In genomic region chr2:131155208-131155855, GRCh38 we compare ENCODE assay signal across 27 cellular contexts. TPM values are rescaled to one million over a fixed set of nuclear protein-coding genes. Genes with fewer than 3 reads are reported as not detected.
DNase-seq lines count a peak whose midpoint lies in the region; ATAC-seq, FAIRE-seq and TF ChIP-seq lines count a peak whose summit lies in the region.
"Had no signal": no experiment of that assay in that cellular context is flagged by ENCODE, and none has a peak within 500 bp of the region (broad histone marks: within the 10 kb centered on the region; RNA-seq: fewer than 3 reads in every experiment).

No MANE protein-coding gene starts in this region.

- no peak overlapping the region for H3K18ac ChIP-seq in mesenchymal stem cell (ENCODE audit: low read depth in 1 of 2, low read length in 2 of 2)

- peaks cover 10% of the 10 kb centered on the region for H3K36me3 Mint-ChIP-seq in activated T-cell treated with anti-CD3 and anti-CD28 coated beads, Interleukin-2, amount 50 U/mL, for 24 hours (ENCODE audit: low read depth)
- peaks cover 2 to 3% of the 10 kb centered on the region in 2 donors for H3K36me3 Mint-ChIP-seq in activated T-cell treated with anti-CD3 and anti-CD28 coated beads, Interleukin-2, amount 50 U/mL, for 72 hours (ENCODE audit: insufficient read depth in 2 of 2)
- peaks cover 4% of the 10 kb centered on the region for H3K36me3 Mint-ChIP-seq in astrocyte (ENCODE audit: low read depth, unreplicated experiment)
- peaks cover 6% of the 10 kb centered on the region for H3K36me3 Mint-ChIP-seq in stimulated activated memory B cell treated with anti-CD40 and anti-IgM and Interleukin-4, amounts not matched to agents 10 μg/mL and 1 μg/mL and 100 μg/mL, for 72 hours

- no peak for DNase-seq in activated T-cell treated with anti-CD3 and anti-CD28 coated beads, Interleukin-2, amount 50 U/mL, for 24 hours
- no peak for DNase-seq in activated T-cell treated with anti-CD3 and anti-CD28 coated beads, Interleukin-2, amount 50 U/mL, for 72 hours
- DNase-seq in astrocyte (ENCODE audit: low read depth): no peak
- DNase-seq in mesenchymal stem cell: no peak
- no peak for DNase-seq in G401 (ENCODE audit: low spot score)
- no peak for DNase-seq in LoVo (ENCODE audit: low spot score)
- no peak for DNase-seq in GM19240 (ENCODE audit: insufficient read length, low spot score)
- DNase-seq: CD4-positive, CD25-positive, alpha-beta regulatory T cell; DMS153; KBM-7; MM.1S; NCI-H1048; NCI-H1417 treated with DMSO at 0.1 percent for 48 hours; NCI-H187; NCI-H2081 treated with DMSO at 0.1 percent for 48 hours; NCI-H2171; NCI-H226; NCI-H510A; NCI-H69; Right ventricle myocardium superior; RPMI8226 had no signal

- H3K4me3 ChIP-seq in astrocyte (ENCODE audit: insufficient read depth, low read depth, low read length): no peak overlapping the region
- no peak overlapping the region for H3K4me3 ChIP-seq in mesenchymal stem cell (ENCODE audit: insufficient read depth in 1 of 2, low read depth in 1 of 2, low read length in 2 of 2)
- H3K4me3 ChIP-seq: BLaER1, SJSA1 had no signal

- peaks cover 36% of the 10 kb centered on the region for H3K4me1 Mint-ChIP-seq in activated T-cell treated with anti-CD3 and anti-CD28 coated beads, Interleukin-2, amount 50 U/mL, for 24 hours (ENCODE audit: low read depth)
- peaks cover 32% of the 10 kb centered on the region for H3K4me1 Mint-ChIP-seq in activated T-cell treated with anti-CD3 and anti-CD28 coated beads, Interleukin-2, amount 50 U/mL, for 72 hours (ENCODE audit: low read depth)
- peaks cover 4% of the 10 kb centered on the region for H3K4me1 Mint-ChIP-seq in astrocyte (ENCODE audit: low read depth, unreplicated experiment)
- peaks cover 25% of the 10 kb centered on the region for H3K4me1 Mint-ChIP-seq in stimulated activated memory B cell treated with anti-CD40 and anti-IgM and Interleukin-4, amounts not matched to agents 10 μg/mL and 1 μg/mL and 100 μg/mL, for 72 hours

- H2AFZ ChIP-seq in astrocyte (ENCODE audit: low read depth, low read length) (no peak overlapping the region), mesenchymal stem cell (ENCODE audit: low read depth, low read length) (no peak overlapping the region)

- H2BK5ac ChIP-seq in mesenchymal stem cell (ENCODE audit: low read depth, low read length, poor library complexity, severe bottlenecking): no peak overlapping the region

- no peak overlapping the region for H2AK5ac ChIP-seq in mesenchymal stem cell (ENCODE audit: low read length, severe bottlenecking)

- no peaks in the 10 kb centered on the region for H3K4me1 ChIP-seq in astrocyte (ENCODE audit: insufficient read depth, low read length)
- peaks cover 7% of the 10 kb centered on the region for H3K4me1 ChIP-seq in mesenchymal stem cell (ENCODE audit: control insufficient read depth, insufficient read depth, low read depth, low read length)
- H3K4me1 ChIP-seq: SJSA1 had no signal

- H3K4me2 ChIP-seq in astrocyte (ENCODE audit: low read length): no peak overlapping the region
- no peak overlapping the region for H3K4me2 ChIP-seq in mesenchymal stem cell (ENCODE audit: low read length, poor library complexity, severe bottlenecking)

- H3K23ac ChIP-seq in mesenchymal stem cell (ENCODE audit: low read length in 2 of 2): no peak overlapping the region

- H3K27ac Mint-ChIP-seq in activated T-cell treated with anti-CD3 and anti-CD28 coated beads, Interleukin-2, amount 50 U/mL, for 24 hours: peak overlapping the region; percentile 38
- H3K27ac Mint-ChIP-seq in activated T-cell treated with anti-CD3 and anti-CD28 coated beads, Interleukin-2, amount 50 U/mL, for 72 hours: no peak overlapping the region
- H3K27ac Mint-ChIP-seq in astrocyte (ENCODE audit: unreplicated experiment): peak overlapping the region; percentile 79
- H3K27ac Mint-ChIP-seq in stimulated activated memory B cell treated with anti-CD40 and anti-IgM and Interleukin-4, amounts not matched to agents 10 μg/mL and 1 μg/mL and 100 μg/mL, for 72 hours: peak overlapping the region; percentile 69

- H3K27me3 ChIP-seq in astrocyte (ENCODE audit: insufficient read depth, low read length) (no peaks in the 10 kb centered on the region), mesenchymal stem cell (ENCODE audit: control insufficient read depth in 1 of 2, insufficient read depth in 1 of 2, low read length in 2 of 2) (no peaks in the 10 kb centered on the region)
- H3K27me3 ChIP-seq: BLaER1, SJSA1 had no signal

- H2BK15ac ChIP-seq in mesenchymal stem cell (ENCODE audit: low read depth, poor library complexity, severe bottlenecking): no peak overlapping the region

- no peak for TF ChIP-seq CTCF in astrocyte (IDR thresholded peaks at IDR 0.05; ENCODE audit: insufficient read depth, low read depth, low read length)

- H3K79me2 ChIP-seq in astrocyte (ENCODE audit: insufficient read depth, low read length): no peaks in the 10 kb centered on the region

- WGBS in mesenchymal stem cell: 98% methylated on average over 41 of the region's 46 CpGs

- H4K8ac ChIP-seq in mesenchymal stem cell (ENCODE audit: low read length): no peak overlapping the region

- in situ Hi-C loops in G401 (cut with HindIII; ENCODE audit: low sequenced_read_pairs): no loop called here

- no peak overlapping the region for H2BK12ac ChIP-seq in mesenchymal stem cell (ENCODE audit: low read length in 2 of 2)

- FAIRE-seq in astrocyte (lab: Jason Lieb, UNC): no peak
- FAIRE-seq: A204.1, H54 had no signal

- no peaks in the 10 kb centered on the region for H3K9me3 ChIP-seq in astrocyte (ENCODE audit: insufficient read depth, low read depth, low read length)
- no peaks in the 10 kb centered on the region for H3K9me3 ChIP-seq in mesenchymal stem cell (ENCODE audit: control insufficient read depth, low read length)
- H3K9me3 ChIP-seq: BLaER1, SJSA1 had no signal

- no peaks in the 10 kb centered on the region for H3K27me3 Mint-ChIP-seq in activated T-cell treated with anti-CD3 and anti-CD28 coated beads, Interleukin-2, amount 50 U/mL, for 24 hours
- H3K27me3 Mint-ChIP-seq in activated T-cell treated with anti-CD3 and anti-CD28 coated beads, Interleukin-2, amount 50 U/mL, for 72 hours (ENCODE audit: low read depth): no peaks in the 10 kb centered on the region
- peaks cover 5% of the 10 kb centered on the region for H3K27me3 Mint-ChIP-seq in astrocyte (ENCODE audit: low read depth, unreplicated experiment)
- no peaks in the 10 kb centered on the region for H3K27me3 Mint-ChIP-seq in stimulated activated memory B cell treated with anti-CD40 and anti-IgM and Interleukin-4, amounts not matched to agents 10 μg/mL and 1 μg/mL and 100 μg/mL, for 72 hours

- H3K27ac ChIP-seq in astrocyte (ENCODE audit: low read depth, low read length) (no peak overlapping the region), mesenchymal stem cell (ENCODE audit: low read length, poor library complexity, severe bottlenecking) (no peak overlapping the region)
- H3K27ac ChIP-seq: SJSA1 had no signal

- H3K14ac ChIP-seq in mesenchymal stem cell (ENCODE audit: low read length in 2 of 2): peak overlapping the region in 1 of 2 experiments; percentile 48

- H3K4ac ChIP-seq in mesenchymal stem cell (ENCODE audit: low read depth in 1 of 2, low read length in 2 of 2): no peak overlapping the region

- H4K20me1 ChIP-seq in astrocyte (ENCODE audit: insufficient read depth, low read length): no peaks in the 10 kb centered on the region

- H3K79me1 ChIP-seq in mesenchymal stem cell (replicated peaks; ENCODE audit: low read length, poor library complexity, severe bottlenecking): no peaks in the 10 kb centered on the region

- ATAC-seq in activated T-cell treated with anti-CD3 and anti-CD28 coated beads, Interleukin-2, amount 50 U/mL, for 72 hours (replicated peaks in 1 of 2): no peak
- no peak for ATAC-seq in stimulated activated memory B cell treated with anti-CD40 and anti-IgM and Interleukin-4, amounts not matched to agents 10 μg/mL and 1 μg/mL and 100 μg/mL, for 72 hours

- H3K9me3 Mint-ChIP-seq in activated T-cell treated with anti-CD3 and anti-CD28 coated beads, Interleukin-2, amount 50 U/mL, for 24 hours: no peaks in the 10 kb centered on the region
- no peaks in the 10 kb centered on the region for H3K9me3 Mint-ChIP-seq in activated T-cell treated with anti-CD3 and anti-CD28 coated beads, Interleukin-2, amount 50 U/mL, for 72 hours
- H3K9me3 Mint-ChIP-seq in astrocyte (ENCODE audit: unreplicated experiment): no peaks in the 10 kb centered on the region
- H3K9me3 Mint-ChIP-seq in stimulated activated memory B cell treated with anti-CD40 and anti-IgM and Interleukin-4, amounts not matched to agents 10 μg/mL and 1 μg/mL and 100 μg/mL, for 72 hours: no peaks in the 10 kb centered on the region
- H3K9me3 Mint-ChIP-seq: CD4-positive, CD25-positive, alpha-beta regulatory T cell had no signal

- H3K9ac ChIP-seq in astrocyte (ENCODE audit: low read length) (no peak overlapping the region), mesenchymal stem cell (ENCODE audit: low read length) (no peak overlapping the region)

- peak overlapping the region; percentile 11 for H4K91ac ChIP-seq in mesenchymal stem cell (ENCODE audit: low read length)

- no peak overlapping the region for H3K4me3 Mint-ChIP-seq in activated T-cell treated with anti-CD3 and anti-CD28 coated beads, Interleukin-2, amount 50 U/mL, for 24 hours
- no peak overlapping the region for H3K4me3 Mint-ChIP-seq in activated T-cell treated with anti-CD3 and anti-CD28 coated beads, Interleukin-2, amount 50 U/mL, for 72 hours
- H3K4me3 Mint-ChIP-seq in astrocyte (ENCODE audit: unreplicated experiment): no peak overlapping the region
- H3K4me3 Mint-ChIP-seq in stimulated activated memory B cell treated with anti-CD40 and anti-IgM and Interleukin-4, amounts not matched to agents 10 μg/mL and 1 μg/mL and 100 μg/mL, for 72 hours: no peak overlapping the region

- no peak overlapping the region for H2BK120ac ChIP-seq in mesenchymal stem cell (ENCODE audit: low read depth, low read length)

- no peaks in the 10 kb centered on the region for H3K36me3 ChIP-seq in astrocyte (ENCODE audit: insufficient read depth, low read length)
- peaks cover 10 to 12% of the 10 kb centered on the region in 2 experiments for H3K36me3 ChIP-seq in mesenchymal stem cell (ENCODE audit: control insufficient read depth in 1 of 2, insufficient read depth in 2 of 2, low read depth in 1 of 2, low read length in 2 of 2)

RNA-seq across cellular contexts. Expression of gene PLEKHB2, which starts 50.2 kb away (rescaled TPM):
- total RNA-seq in activated T-cell treated with anti-CD3 and anti-CD28 coated beads, Interleukin-2, amount 50 U/mL, for 72 hours: 10 to 100 TPM; 53.2 to 53.8 TPM
- 92.2 and 100 TPM in 2 replicates for total RNA-seq in astrocyte
- polyA plus RNA-seq in mesenchymal stem cell (2013, experiment 1 of 2): 58.0 TPM
- polyA plus RNA-seq in mesenchymal stem cell (2013, experiment 2 of 2): 59.1 TPM
- 84.1 and 96.6 TPM in 2 replicates for total RNA-seq in G401 (2014; rRNA removed; shearing (Covaris generic))

RNA-seq across cellular contexts. Expression of gene POTEE, which starts 54.0 kb away (rescaled TPM):
- under 1 TPM; 0.32 to 0.53 TPM for total RNA-seq in activated T-cell treated with anti-CD3 and anti-CD28 coated beads, Interleukin-2, amount 50 U/mL, for 72 hours
- total RNA-seq in astrocyte: 0.79 and 1.0 TPM in 2 replicates
- 0.10 TPM for polyA plus RNA-seq in mesenchymal stem cell (2013, experiment 1 of 2)
- 0.08 TPM for polyA plus RNA-seq in mesenchymal stem cell (2013, experiment 2 of 2)
- 0.14 TPM in 1 of 2 replicates, not detected in the other for total RNA-seq in G401 (2014; rRNA removed; shearing (Covaris generic))
- total RNA-seq: Right ventricle myocardium superior had no signal
- polyA plus RNA-seq: AG04450 had no signal
